Comparison of ENCODE assay signal across 27 cellular contexts in the genomic region with DNA sequence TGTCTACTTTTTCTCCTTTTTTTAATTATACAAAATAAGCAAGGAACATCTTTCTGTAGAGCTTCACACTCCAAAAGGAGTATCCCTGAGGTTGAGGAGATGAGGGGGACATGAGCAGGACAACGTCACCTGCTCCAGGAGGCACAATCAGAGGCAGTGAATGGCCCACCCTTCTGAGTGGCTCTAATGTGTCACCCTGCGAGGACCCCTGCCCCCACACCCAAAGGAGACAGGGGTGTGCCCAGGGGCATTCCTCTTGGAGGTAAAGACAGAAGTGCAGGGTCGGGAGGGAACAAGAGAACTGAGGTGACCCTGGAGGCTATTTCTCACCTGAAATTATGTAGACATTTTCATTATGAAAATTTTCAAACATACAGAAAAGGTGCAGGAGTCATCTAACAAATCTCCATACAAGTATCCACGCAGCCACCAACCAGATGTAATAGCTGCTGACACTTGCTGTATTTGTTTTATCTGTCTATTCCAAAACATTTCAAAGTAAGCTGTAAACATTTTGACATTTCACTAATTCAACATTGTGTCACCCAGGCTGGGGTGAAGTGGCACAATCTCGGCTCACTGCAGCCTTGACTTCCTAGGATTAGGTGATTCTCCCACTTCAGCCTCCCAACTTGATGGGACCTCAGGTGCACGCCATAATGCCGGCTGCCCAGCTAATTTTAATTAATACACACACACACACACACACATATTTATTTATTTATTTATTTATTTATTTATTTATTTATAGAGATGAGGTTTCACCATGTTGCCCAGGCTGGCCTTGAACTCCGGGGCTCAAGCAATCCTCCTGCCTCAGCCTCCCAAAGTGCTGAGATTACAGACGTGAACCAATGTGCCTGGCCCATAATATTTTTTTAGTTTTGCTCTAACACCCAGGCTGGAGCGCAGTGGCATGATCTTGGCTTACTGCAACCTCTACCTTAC.
"Had no signal": no experiment of that assay in that cellular context is flagged by ENCODE, and none has a peak within 500 bp of the region (broad histone marks: within the 10 kb centered on the region; RNA-seq: fewer than 3 reads in every experiment).

No MANE protein-coding gene starts in this region.

- H3K36me3 Mint-ChIP-seq: activated CD4-positive, alpha-beta memory T cell treated with anti-CD3 and anti-CD28 coated beads for 36 hours; activated CD8-positive, alpha-beta memory T cell treated with anti-CD3 and anti-CD28 coated beads, Interleukin-2, amount 10 ng/mL, durations not matched to agents 7 days and 5 days; activated naive CD4-positive, alpha-beta T cell treated with anti-CD3 and anti-CD28 coated beads, Interleukin-2, amount 10 ng/mL, durations not matched to agents 7 days and 5 days; activated naive CD4-positive, alpha-beta T cell treated with anti-CD3 and anti-CD28 coated beads, Interleukin-2, amount 50 U/mL, for 72 hours; activated naive CD8-positive, alpha-beta T cell treated with anti-CD3 and anti-CD28 coated beads, Interleukin-2, amount 10 ng/mL, durations not matched to agents 7 days and 5 days; brain had no signal

- H3K4me3 Mint-ChIP-seq: activated CD4-positive, alpha-beta memory T cell treated with anti-CD3 and anti-CD28 coated beads for 36 hours; activated CD4-positive, alpha-beta T cell treated with anti-CD3 and anti-CD28 coated beads for 36 hours; activated CD4-positive, alpha-beta T cell treated with anti-CD3 and anti-CD28 coated beads, Interleukin-2, amount 10 ng/mL, durations not matched to agents 24 days and 14 days; activated CD8-positive, alpha-beta memory T cell treated with anti-CD3 and anti-CD28 coated beads, Interleukin-2, amount 10 ng/mL, durations not matched to agents 7 days and 5 days; activated naive CD4-positive, alpha-beta T cell treated with anti-CD3 and anti-CD28 coated beads, Interleukin-2, amount 10 ng/mL, durations not matched to agents 7 days and 5 days; activated naive CD8-positive, alpha-beta T cell treated with anti-CD3 and anti-CD28 coated beads, Interleukin-2, amount 10 ng/mL, durations not matched to agents 7 days and 5 days; activated T-cell treated with anti-CD3 and anti-CD28 coated beads, Interleukin-2, amount 50 U/mL, for 24 hours; activated T-cell treated with anti-CD3 and anti-CD28 coated beads, Interleukin-2, amount 50 U/mL, for 72 hours; brain had no signal

- H3K27me3 ChIP-seq: ascending aorta, breast epithelium, cardiac muscle cell, colonic mucosa had no signal

- H3K9me3 ChIP-seq: ascending aorta, breast epithelium, colonic mucosa, gastrocnemius medialis had no signal

- ATAC-seq: activated CD4-positive, alpha-beta T cell treated with anti-CD3 and anti-CD28 coated beads for 36 hours; activated CD8-positive, alpha-beta memory T cell treated with anti-CD3 and anti-CD28 coated beads, Interleukin-2, amount 10 ng/mL, durations not matched to agents 7 days and 5 days; activated naive CD4-positive, alpha-beta T cell treated with anti-CD3 and anti-CD28 coated beads, Interleukin-2, amount 50 U/mL, for 72 hours; activated T-cell treated with anti-CD3 and anti-CD28 coated beads, Interleukin-2, amount 50 U/mL, for 72 hours; esophagus mucosa; foreskin keratinocyte; gastrocnemius medialis had no signal

- H3K27me3 Mint-ChIP-seq: activated CD4-positive, alpha-beta memory T cell treated with anti-CD3 and anti-CD28 coated beads for 36 hours; activated T-cell treated with anti-CD3 and anti-CD28 coated beads, Interleukin-2, amount 50 U/mL, for 24 hours had no signal

- H3K36me3 ChIP-seq: ascending aorta, breast epithelium, cardiac muscle cell, colonic mucosa, gastrocnemius medialis had no signal

- H3K4me1 ChIP-seq: ascending aorta, breast epithelium, foreskin keratinocyte, gastrocnemius medialis had no signal

- DNase-seq: activated CD4-positive, alpha-beta memory T cell treated with anti-CD3 and anti-CD28 coated beads for 36 hours; activated CD4-positive, alpha-beta T cell treated with anti-CD3 and anti-CD28 coated beads for 36 hours; activated CD4-positive, alpha-beta T cell treated with anti-CD3 and anti-CD28 coated beads, Interleukin-2, amount 10 ng/mL, durations not matched to agents 24 days and 14 days; activated CD4-positive, CD25-positive, alpha-beta regulatory T cell; activated CD4-positive, CD25-positive, alpha-beta regulatory T cell treated with anti-CD3 and anti-CD28 coated beads, Interleukin-2, amount 50 U/mL, for 72 hours; activated CD8-positive, alpha-beta memory T cell treated with anti-CD3 and anti-CD28 coated beads, Interleukin-2, amount 10 ng/mL, durations not matched to agents 7 days and 5 days; activated CD8-positive, alpha-beta memory T cell treated with anti-CD3 and anti-CD28 coated beads, Interleukin-2, amount 50 U/mL, for 4 hours; activated gamma-delta T cell; activated naive CD4-positive, alpha-beta T cell; activated naive CD4-positive, alpha-beta T cell treated with anti-CD3 and anti-CD28 coated beads, Interleukin-2, amount 10 ng/mL, durations not matched to agents 7 days and 5 days; activated naive CD8-positive, alpha-beta T cell treated with anti-CD3 and anti-CD28 coated beads, Interleukin-2, amount 10 ng/mL, durations not matched to agents 7 days and 5 days; activated T-cell treated with anti-CD3 and anti-CD28 coated beads for 4 hours; activated T-cell treated with anti-CD3 and anti-CD28 coated beads, Interleukin-2, amount 50 U/mL, for 24 hours; activated T-cell treated with anti-CD3 and anti-CD28 coated beads, Interleukin-2, amount 50 U/mL, for 72 hours; central memory CD4-positive, alpha-beta T cell; cerebellar nuclear complex; colonic mucosa; effector CD8-positive, alpha-beta T cell; foreskin keratinocyte; gastrocnemius medialis; T-helper 2 cell had no signal

- H3K4me1 Mint-ChIP-seq: activated CD4-positive, alpha-beta T cell treated with anti-CD3 and anti-CD28 coated beads for 36 hours; activated CD4-positive, alpha-beta T cell treated with anti-CD3 and anti-CD28 coated beads, Interleukin-2, amount 10 ng/mL, durations not matched to agents 24 days and 14 days; activated naive CD4-positive, alpha-beta T cell treated with anti-CD3 and anti-CD28 coated beads, Interleukin-2, amount 10 ng/mL, durations not matched to agents 7 days and 5 days; activated naive CD8-positive, alpha-beta T cell treated with anti-CD3 and anti-CD28 coated beads, Interleukin-2, amount 10 ng/mL, durations not matched to agents 7 days and 5 days had no signal

- H3K4me3 ChIP-seq: ascending aorta, breast epithelium, cardiac muscle cell, colonic mucosa, gastrocnemius medialis had no signal

- H3K27ac ChIP-seq: ascending aorta, breast epithelium, cardiac muscle cell, colonic mucosa, foreskin keratinocyte, gastrocnemius medialis had no signal

- H3K9me3 Mint-ChIP-seq: activated CD4-positive, alpha-beta memory T cell treated with anti-CD3 and anti-CD28 coated beads for 36 hours; activated CD4-positive, alpha-beta T cell treated with anti-CD3 and anti-CD28 coated beads, Interleukin-2, amount 10 ng/mL, durations not matched to agents 24 days and 14 days; activated naive CD4-positive, alpha-beta T cell treated with anti-CD3 and anti-CD28 coated beads, Interleukin-2, amount 10 ng/mL, durations not matched to agents 7 days and 5 days; activated naive CD4-positive, alpha-beta T cell treated with anti-CD3 and anti-CD28 coated beads, Interleukin-2, amount 50 U/mL, for 72 hours; activated naive CD8-positive, alpha-beta T cell treated with anti-CD3 and anti-CD28 coated beads, Interleukin-2, amount 10 ng/mL, durations not matched to agents 7 days and 5 days; activated T-cell treated with anti-CD3 and anti-CD28 coated beads, Interleukin-2, amount 50 U/mL, for 24 hours; activated T-cell treated with anti-CD3 and anti-CD28 coated beads, Interleukin-2, amount 50 U/mL, for 72 hours; brain had no signal

- H3K27ac Mint-ChIP-seq: activated CD4-positive, alpha-beta T cell treated with anti-CD3 and anti-CD28 coated beads for 36 hours; activated CD4-positive, alpha-beta T cell treated with anti-CD3 and anti-CD28 coated beads, Interleukin-2, amount 10 ng/mL, durations not matched to agents 24 days and 14 days; activated CD8-positive, alpha-beta memory T cell treated with anti-CD3 and anti-CD28 coated beads, Interleukin-2, amount 10 ng/mL, durations not matched to agents 7 days and 5 days; activated naive CD4-positive, alpha-beta T cell treated with anti-CD3 and anti-CD28 coated beads, Interleukin-2, amount 10 ng/mL, durations not matched to agents 7 days and 5 days; activated naive CD8-positive, alpha-beta T cell treated with anti-CD3 and anti-CD28 coated beads, Interleukin-2, amount 10 ng/mL, durations not matched to agents 7 days and 5 days; activated T-cell treated with anti-CD3 and anti-CD28 coated beads, Interleukin-2, amount 50 U/mL, for 24 hours; activated T-cell treated with anti-CD3 and anti-CD28 coated beads, Interleukin-2, amount 50 U/mL, for 72 hours; brain had no signal
